ENCODE assay signal across 1 cellular context in the genomic region with DNA sequence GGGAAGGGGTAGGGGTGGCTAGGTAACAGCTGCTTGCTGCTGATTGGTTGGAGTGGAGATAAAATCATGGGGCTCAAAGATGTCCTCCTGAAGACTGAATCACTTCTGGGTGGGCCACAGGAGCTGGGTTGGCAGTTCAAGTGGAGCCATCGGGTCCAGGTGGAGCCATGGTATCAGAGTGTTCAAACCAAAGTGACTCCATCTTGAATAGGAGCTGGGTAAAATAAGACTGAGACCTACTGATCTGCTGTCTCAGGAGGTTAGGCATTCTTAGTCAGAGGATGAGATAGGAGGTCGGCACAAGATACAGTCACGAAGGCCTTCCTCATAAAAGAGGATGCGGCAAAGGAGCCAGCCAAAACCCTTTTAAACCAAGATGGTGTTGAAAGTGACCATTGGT.
TF ChIP-seq lines count a peak whose summit lies in the region.

No MANE protein-coding gene starts in this region.

TF ChIP-seq in GM23338, 12 proteins besides CTCF, POLR2A, EP300 and RAD21 (continued from another document):
- TF ChIP-seq, protein P1, sequence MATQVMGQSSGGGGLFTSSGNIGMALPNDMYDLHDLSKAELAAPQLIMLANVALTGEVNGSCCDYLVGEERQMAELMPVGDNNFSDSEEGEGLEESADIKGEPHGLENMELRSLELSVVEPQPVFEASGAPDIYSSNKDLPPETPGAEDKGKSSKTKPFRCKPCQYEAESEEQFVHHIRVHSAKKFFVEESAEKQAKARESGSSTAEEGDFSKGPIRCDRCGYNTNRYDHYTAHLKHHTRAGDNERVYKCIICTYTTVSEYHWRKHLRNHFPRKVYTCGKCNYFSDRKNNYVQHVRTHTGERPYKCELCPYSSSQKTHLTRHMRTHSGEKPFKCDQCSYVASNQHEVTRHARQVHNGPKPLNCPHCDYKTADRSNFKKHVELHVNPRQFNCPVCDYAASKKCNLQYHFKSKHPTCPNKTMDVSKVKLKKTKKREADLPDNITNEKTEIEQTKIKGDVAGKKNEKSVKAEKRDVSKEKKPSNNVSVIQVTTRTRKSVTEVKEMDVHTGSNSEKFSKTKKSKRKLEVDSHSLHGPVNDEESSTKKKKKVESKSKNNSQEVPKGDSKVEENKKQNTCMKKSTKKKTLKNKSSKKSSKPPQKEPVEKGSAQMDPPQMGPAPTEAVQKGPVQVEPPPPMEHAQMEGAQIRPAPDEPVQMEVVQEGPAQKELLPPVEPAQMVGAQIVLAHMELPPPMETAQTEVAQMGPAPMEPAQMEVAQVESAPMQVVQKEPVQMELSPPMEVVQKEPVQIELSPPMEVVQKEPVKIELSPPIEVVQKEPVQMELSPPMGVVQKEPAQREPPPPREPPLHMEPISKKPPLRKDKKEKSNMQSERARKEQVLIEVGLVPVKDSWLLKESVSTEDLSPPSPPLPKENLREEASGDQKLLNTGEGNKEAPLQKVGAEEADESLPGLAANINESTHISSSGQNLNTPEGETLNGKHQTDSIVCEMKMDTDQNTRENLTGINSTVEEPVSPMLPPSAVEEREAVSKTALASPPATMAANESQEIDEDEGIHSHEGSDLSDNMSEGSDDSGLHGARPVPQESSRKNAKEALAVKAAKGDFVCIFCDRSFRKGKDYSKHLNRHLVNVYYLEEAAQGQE (IDR thresholded peaks at IDR 0.05; ENCODE audit: unreplicated experiment) = no peak
- no peak for TF ChIP-seq ZNF114 (CRISPR knock-in tag; IDR thresholded peaks at IDR 0.05)
- no peak for TF ChIP-seq EZH2phosphoT487 (IDR thresholded peaks at IDR 0.05; ENCODE audit: unreplicated experiment)
- TF ChIP-seq ZNF331 (CRISPR knock-in tag; IDR thresholded peaks at IDR 0.05; ENCODE audit: low read depth) = no peak
- TF ChIP-seq CREB1 (CRISPR knock-in tag; IDR thresholded peaks at IDR 0.05; ENCODE audit: low read depth) = no peak
- no peak for TF ChIP-seq JUNB (IDR thresholded peaks at IDR 0.05; ENCODE audit: unreplicated experiment)
- no peak for TF ChIP-seq NANOG (IDR thresholded peaks at IDR 0.05; ENCODE audit: borderline replicate concordance)
